ENCODE assay signal across 1 cellular context in genomic region chr2:79393806-79394484, GRCh38.
TF ChIP-seq lines count a peak whose summit lies in the region.

No MANE protein-coding gene starts in this region.

TF ChIP-seq in HepG2, 621 proteins besides CTCF, POLR2A, EP300 and RAD21 (continued from another document and continues in another):
- TF ChIP-seq ZNF281 (CRISPR knock-in tag; IDR thresholded peaks at IDR 0.05; ENCODE audit: borderline replicate concordance) (no peak), FOSL2 (CRISPR knock-in tag; IDR thresholded peaks at IDR 0.05) (peak; percentile 85), ZNF414 (CRISPR knock-in tag; IDR thresholded peaks at IDR 0.05) (no peak), ZNF503 (CRISPR knock-in tag; IDR thresholded peaks at IDR 0.05) (peak; percentile 52; the same call in 1 of the 2 replicates), PAF1 (CRISPR knock-in tag; IDR thresholded peaks at IDR 0.05) (no peak), ZFY (CRISPR knock-in tag; IDR thresholded peaks at IDR 0.05) (peak; percentile 28; the same call in 1 of the 2 replicates), ZNF747 (CRISPR knock-in tag; IDR thresholded peaks at IDR 0.05; ENCODE audit: borderline replicate concordance) (no peak), SMYD3 (CRISPR knock-in tag; IDR thresholded peaks at IDR 0.05) (no peak), MED13 (CRISPR knock-in tag; IDR thresholded peaks at IDR 0.05) (no peak), ARID3A (IDR thresholded peaks at IDR 0.05; ENCODE audit: low read depth, low read length) (peak; percentile 73; the same call in 1 of the 2 replicates), MIXL1 (CRISPR knock-in tag; IDR thresholded peaks at IDR 0.05) (peak; percentile 80; the same call in 1 of the 2 replicates), SAFB2 (CRISPR knock-in tag; IDR thresholded peaks at IDR 0.05; ENCODE audit: borderline replicate concordance, low read depth) (no peak), ZNF720 (CRISPR knock-in tag; IDR thresholded peaks at IDR 0.05) (no peak), ZNF550 (CRISPR knock-in tag; IDR thresholded peaks at IDR 0.05; ENCODE audit: borderline replicate concordance) (no peak), MED1 (CRISPR knock-in tag; IDR thresholded peaks at IDR 0.05) (peak; percentile 77), PRDM4 (CRISPR knock-in tag; IDR thresholded peaks at IDR 0.05; ENCODE audit: borderline replicate concordance) (no peak), REL (CRISPR knock-in tag; conservative IDR thresholded peaks at IDR 0.05) (no peak), MEIS1 (CRISPR knock-in tag; IDR thresholded peaks at IDR 0.05; ENCODE audit: borderline replicate concordance) (no peak), ZC3H4 (CRISPR knock-in tag; IDR thresholded peaks at IDR 0.05; ENCODE audit: borderline replicate concordance) (no peak), NFKBIZ (CRISPR knock-in tag; IDR thresholded peaks at IDR 0.05) (peak; percentile 65; the same call in 1 of the 2 replicates), AGO2 (optimal IDR thresholded peaks at IDR 0.05; ENCODE audit: low read depth, low read length) (no peak), KDM5B (CRISPR knock-in tag; IDR thresholded peaks at IDR 0.05; ENCODE audit: borderline replicate concordance) (no peak), ZNF556 (CRISPR knock-in tag; IDR thresholded peaks at IDR 0.05; ENCODE audit: borderline replicate concordance) (no peak), ZNF567 (CRISPR knock-in tag; IDR thresholded peaks at IDR 0.05; ENCODE audit: borderline replicate concordance) (no peak), ZNF761 (CRISPR knock-in tag; conservative IDR thresholded peaks at IDR 0.05) (no peak), BRD4 (CRISPR knock-in tag; IDR thresholded peaks at IDR 0.05) (no peak), ZNF839 (CRISPR knock-in tag; IDR thresholded peaks at IDR 0.05; ENCODE audit: borderline replicate concordance) (no peak), AGO1 (IDR thresholded peaks at IDR 0.05; ENCODE audit: low read depth, low read length, poor library complexity, severe bottlenecking) (no peak), THAP9 (CRISPR knock-in tag; IDR thresholded peaks at IDR 0.05; ENCODE audit: borderline replicate concordance) (no peak), EHMT2 (IDR thresholded peaks at IDR 0.05; ENCODE audit: borderline replicate concordance, low read depth, low read length) (peak; percentile 85), ZNF331 (CRISPR knock-in tag; IDR thresholded peaks at IDR 0.05) (peak; percentile 73; the same call in 1 of the 2 replicates), HMGA1 (CRISPR knock-in tag; conservative IDR thresholded peaks at IDR 0.05) (no peak), ATF7-NPFF (CRISPR knock-in tag; IDR thresholded peaks at IDR 0.05; ENCODE audit: low read depth) (no peak), SIX4 (CRISPR knock-in tag; IDR thresholded peaks at IDR 0.05) (no peak), RFXAP (CRISPR knock-in tag; IDR thresholded peaks at IDR 0.05; ENCODE audit: borderline replicate concordance) (no peak), ZGPAT (CRISPR knock-in tag; IDR thresholded peaks at IDR 0.05) (no peak; the same call in 1 of the 2 replicates), ZNF317 (CRISPR knock-in tag; IDR thresholded peaks at IDR 0.05) (0 out of 2 replicates have a peak, but pooled peaks have one; percentile 37), SNRNP70 (IDR thresholded peaks at IDR 0.05; ENCODE audit: low read depth, low read length) (no peak), KDM4B (CRISPR knock-in tag; IDR thresholded peaks at IDR 0.05) (0 out of 2 replicates have a peak, but pooled peaks have one; percentile 40), ZNF652 (CRISPR knock-in tag; IDR thresholded peaks at IDR 0.05; ENCODE audit: borderline replicate concordance, low read depth) (no peak), TCF7L2 (IDR thresholded peaks at IDR 0.05; ENCODE audit: low read depth, low read length) (no peak), JUND (CRISPR knock-in tag; IDR thresholded peaks at IDR 0.05) (no peak), ZNF3 (CRISPR knock-in tag; IDR thresholded peaks at IDR 0.05) (no peak), ZFP91 (CRISPR knock-in tag; IDR thresholded peaks at IDR 0.05; ENCODE audit: borderline replicate concordance) (no peak), ZNF552 (CRISPR knock-in tag; IDR thresholded peaks at IDR 0.05; ENCODE audit: borderline replicate concordance) (no peak), TBL1XR1 (IDR thresholded peaks at IDR 0.05; ENCODE audit: borderline replicate concordance, low read length, partially characterized antibody) (no peak), CEBPG (CRISPR knock-in tag; IDR thresholded peaks at IDR 0.05) (peak; percentile 84), NR2F2 (IDR thresholded peaks at IDR 0.05; ENCODE audit: borderline replicate concordance, low read depth) (peak; percentile 58), NCOR1 (IDR thresholded peaks at IDR 0.05; ENCODE audit: borderline replicate concordance, low read length) (peak; percentile 33; the same call in 1 of the 2 replicates), NCOA1 (CRISPR knock-in tag; IDR thresholded peaks at IDR 0.05) (no peak), CCDC6 (CRISPR knock-in tag; IDR thresholded peaks at IDR 0.05) (no peak), ZBTB14 (CRISPR knock-in tag; IDR thresholded peaks at IDR 0.05) (no peak)
